In the genomic region with DNA sequence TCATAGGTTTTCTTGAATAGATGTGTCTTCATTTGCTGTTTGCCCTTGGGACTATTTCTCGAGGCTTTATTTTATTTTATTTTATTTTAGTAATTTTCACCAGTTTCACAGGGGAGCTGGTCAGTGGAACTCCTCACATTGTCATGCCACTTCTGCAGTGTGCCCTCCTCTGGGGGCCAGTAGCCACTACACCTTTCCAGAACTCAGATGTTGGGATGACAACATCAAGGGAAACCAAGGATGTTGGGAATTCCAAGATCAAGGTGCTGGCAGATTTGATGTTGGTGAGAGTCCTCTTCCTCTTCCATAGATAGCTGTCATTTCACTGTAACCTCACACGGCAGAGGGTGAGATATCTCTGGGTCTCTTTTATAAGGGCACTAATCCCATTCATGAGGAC, we compare ENCODE assay signal across 8 cellular contexts. TPM values are rescaled to one million over a fixed set of nuclear protein-coding genes. Genes with fewer than 3 reads are reported as not detected.
DNase-seq lines count a peak whose midpoint lies in the region; ATAC-seq and TF ChIP-seq lines count a peak whose summit lies in the region.

No MANE protein-coding gene starts in this region.

- peak; percentile 79 for TF ChIP-seq CTCF in H9 (conservative IDR thresholded peaks at IDR 0.05)

- H3K14ac ChIP-seq in H9 (ENCODE audit: insufficient read depth, low read length): no peak overlapping the region

- no peaks in the 10 kb centered on the region for H3K9me3 ChIP-seq in H9 (ENCODE audit: control insufficient read depth, low read depth, low read length)
- no peaks in the 10 kb centered on the region for H3K9me3 ChIP-seq in naive thymus-derived CD4-positive, alpha-beta T cell (ENCODE audit: control insufficient read depth in 2 of 3, low read length in 3 of 3)

- no peak overlapping the region for H3K9ac ChIP-seq in H9 (ENCODE audit: extremely low read depth, insufficient read length, low read length)

- no peak overlapping the region for H3K4me3 ChIP-seq in naive thymus-derived CD4-positive, alpha-beta T cell (ENCODE audit: low read length)

- no peak overlapping the region for H3K27ac Mint-ChIP-seq in H9
- no peak overlapping the region for H3K27ac Mint-ChIP-seq in stimulated activated naive B cell treated with anti-CD40 and anti-IgM and Interleukin-4, amounts not matched to agents 10 μg/mL and 1 μg/mL and 100 μg/mL, for 72 hours
- H3K27ac Mint-ChIP-seq in naive thymus-derived CD4-positive, alpha-beta T cell: no peak overlapping the region

- H4K8ac ChIP-seq in H9 (replicated peaks; ENCODE audit: insufficient read length, low read depth, low read length): no peak overlapping the region

- H3K36me3 Mint-ChIP-seq in H9 (ENCODE audit: insufficient read depth in 1 of 3, low read depth in 3 of 3): peaks cover 0 to 8% (median 6%) of the 10 kb centered on the region in 3 experiments; a peak in 3 of 7 replicates
- no peaks in the 10 kb centered on the region for H3K36me3 Mint-ChIP-seq in stimulated activated naive B cell treated with anti-CD40 and anti-IgM and Interleukin-4, amounts not matched to agents 10 μg/mL and 1 μg/mL and 100 μg/mL, for 72 hours
- no peaks in the 10 kb centered on the region for H3K36me3 Mint-ChIP-seq in naive thymus-derived CD4-positive, alpha-beta T cell

- no peaks in the 10 kb centered on the region for H4K20me1 ChIP-seq in H9 (ENCODE audit: control insufficient read depth, insufficient read depth, insufficient read length)

- H3K27me3 Mint-ChIP-seq in H9 (ENCODE audit: low read depth): peaks cover 17% of the 10 kb centered on the region
- H3K27me3 Mint-ChIP-seq in stimulated activated naive B cell treated with anti-CD40 and anti-IgM and Interleukin-4, amounts not matched to agents 10 μg/mL and 1 μg/mL and 100 μg/mL, for 72 hours: no peaks in the 10 kb centered on the region
- peaks cover 0 to 38% (median 5%) of the 10 kb centered on the region in 5 donors for H3K27me3 Mint-ChIP-seq in naive thymus-derived CD4-positive, alpha-beta T cell

- H2AK5ac ChIP-seq in H9 (ENCODE audit: insufficient read length, low read length): no peak overlapping the region

- no peaks in the 10 kb centered on the region for H3K79me1 ChIP-seq in H9 (ENCODE audit: insufficient read depth, low read depth, low read length, poor library complexity, severe bottlenecking)

- H2BK20ac ChIP-seq in H9 (ENCODE audit: low read depth, low read length, poor library complexity, severe bottlenecking): no peak overlapping the region

- no peak overlapping the region for H3K4me2 ChIP-seq in H9 (ENCODE audit: insufficient read depth, insufficient read length, low read length)

- POLR2A ChIA-PET in naive thymus-derived CD4-positive, alpha-beta T cell (lab: Charles Lee): no interaction called here

- no peak overlapping the region for H3K23ac ChIP-seq in H9 (ENCODE audit: insufficient read length, low read depth, low read length)

- no peaks in the 10 kb centered on the region for H3K27me3 ChIP-seq in H9 (ENCODE audit: insufficient read depth, low read length)
- no peaks in the 10 kb centered on the region for H3K27me3 ChIP-seq in naive thymus-derived CD4-positive, alpha-beta T cell (ENCODE audit: control insufficient read depth in 2 of 2, insufficient read depth in 2 of 2, low read length in 2 of 2)

- H3K27ac ChIP-seq in H9 (ENCODE audit: insufficient read length, low read depth, low read length): no peak overlapping the region
- no peak overlapping the region for H3K27ac ChIP-seq in naive thymus-derived CD4-positive, alpha-beta T cell (ENCODE audit: low read depth, low read length)

- CTCF ChIA-PET in naive thymus-derived CD4-positive, alpha-beta T cell (lab: Charles Lee): interaction anchor here (0.7 kb wide), 1 partner anchor 70 kb away, joined by 3 read pairs; no protein-coding TSS in a partner anchor

- H2BK120ac ChIP-seq in H9 (ENCODE audit: low read depth, low read length, poor library complexity, severe bottlenecking): no peak overlapping the region

- no peak overlapping the region for H3K4ac ChIP-seq in H9 (ENCODE audit: low read depth, low read length)

- H4K5ac ChIP-seq in H9 (ENCODE audit: insufficient read length, low read depth, low read length): no peak overlapping the region

- H3K4me1 ChIP-seq in H9 (ENCODE audit: insufficient read depth, low read length): no peaks in the 10 kb centered on the region
- H3K4me1 ChIP-seq in naive thymus-derived CD4-positive, alpha-beta T cell (ENCODE audit: control insufficient read depth in 2 of 2, insufficient read depth in 2 of 2, low read length in 2 of 2): no peaks in the 10 kb centered on the region

- no peak overlapping the region for H4K91ac ChIP-seq in H9 (ENCODE audit: insufficient read length, low read depth, low read length)

- ATAC-seq in stimulated activated naive B cell treated with anti-CD40 and anti-IgM and Interleukin-4, amounts not matched to agents 10 μg/mL and 1 μg/mL and 100 μg/mL, for 72 hours (replicated peaks): no peak
- no peak for ATAC-seq in GM21528 (IDR thresholded peaks at IDR 0.05; ENCODE audit: low FRiP score, unreplicated experiment)
- ATAC-seq in HG03378 (IDR thresholded peaks at IDR 0.05; ENCODE audit: unreplicated experiment): no peak
- no peak for ATAC-seq in naive thymus-derived CD4-positive, alpha-beta T cell

- no peak overlapping the region for H2BK12ac ChIP-seq in H9 (ENCODE audit: insufficient read length, low read depth, low read length)

- no CpG with 5 or more reads among the region's 2 CpGs for WGBS in H9 (ENCODE audit: extremely low coverage, insufficient read length, low lambda C conversion rate)

- no peak overlapping the region for H3K56ac ChIP-seq in H9 (ENCODE audit: insufficient read length, low read depth, low read length)

- H3K18ac ChIP-seq in H9 (ENCODE audit: insufficient read length, low read depth, low read length): no peak overlapping the region

- H3K4me3 Mint-ChIP-seq in H9: no peak overlapping the region
- no peak overlapping the region for H3K4me3 Mint-ChIP-seq in stimulated activated naive B cell treated with anti-CD40 and anti-IgM and Interleukin-4, amounts not matched to agents 10 μg/mL and 1 μg/mL and 100 μg/mL, for 72 hours
- no peak overlapping the region for H3K4me3 Mint-ChIP-seq in naive thymus-derived CD4-positive, alpha-beta T cell

- peak; percentile 63 for DNase-seq in ACHN
- no peak for DNase-seq in H9
- DNase-seq in amniotic epithelial cell (ENCODE audit: low read depth): peak; percentile 17
- DNase-seq in iPS-NIHi7 (ENCODE audit: extremely low spot score): peak; percentile 46
- no peak for DNase-seq in stimulated activated naive B cell treated with anti-CD40 and anti-IgM and Interleukin-4, amounts not matched to agents 10 μg/mL and 1 μg/mL and 100 μg/mL, for 72 hours
- DNase-seq in naive thymus-derived CD4-positive, alpha-beta T cell: no peak

- H3K36me3 ChIP-seq in naive thymus-derived CD4-positive, alpha-beta T cell (ENCODE audit: control insufficient read depth in 2 of 3, insufficient read depth in 3 of 3, low read length in 3 of 3): no peaks in the 10 kb centered on the region

- intact Hi-C loops in naive thymus-derived CD4-positive, alpha-beta T cell (cut with micrococcal nuclease): loop anchor here in 1 of 2 donors (1.0 kb wide), 3 partner anchors 94 to 249 kb away; partner anchors contain the start of gene SLC41A1

- in situ Hi-C loops in ACHN (cut with HindIII; ENCODE audit: low pct_ligation_motif_present, low pct_unique_long_range_greater_than_20kb, low sequenced_read_pairs): no loop called here

- no peak overlapping the region for H3T11ph ChIP-seq in H9 (ENCODE audit: low read length)

- no peak overlapping the region for H2BK15ac ChIP-seq in H9 (ENCODE audit: low read depth, low read length)

- H3K23me2 ChIP-seq in H9 (ENCODE audit: insufficient read length, low read depth, low read length, poor library complexity, severe bottlenecking): no peaks in the 10 kb centered on the region

- H3K79me2 ChIP-seq in H9 (ENCODE audit: insufficient read depth, low read length): no peaks in the 10 kb centered on the region

- H2BK5ac ChIP-seq in H9 (ENCODE audit: insufficient read length, low read length): no peak overlapping the region

- H2AFZ ChIP-seq in H9 (ENCODE audit: low read length): no peak overlapping the region

- H3K4me1 Mint-ChIP-seq in H9: peaks cover 5 to 6% of the 10 kb centered on the region in 2 experiments; a peak in 3 of 4 replicates
- H3K4me1 Mint-ChIP-seq in stimulated activated naive B cell treated with anti-CD40 and anti-IgM and Interleukin-4, amounts not matched to agents 10 μg/mL and 1 μg/mL and 100 μg/mL, for 72 hours: peaks cover 2 to 8% of the 10 kb centered on the region in 2 donors
- H3K4me1 Mint-ChIP-seq in naive thymus-derived CD4-positive, alpha-beta T cell: no peaks in the 10 kb centered on the region

- peaks cover 20 to 24% of the 10 kb centered on the region in 2 experiments for H3K9me3 Mint-ChIP-seq in H9
- no peaks in the 10 kb centered on the region for H3K9me3 Mint-ChIP-seq in stimulated activated naive B cell treated with anti-CD40 and anti-IgM and Interleukin-4, amounts not matched to agents 10 μg/mL and 1 μg/mL and 100 μg/mL, for 72 hours
- peaks cover 0 to 20% (median 2%) of the 10 kb centered on the region in 11 donors for H3K9me3 Mint-ChIP-seq in naive thymus-derived CD4-positive, alpha-beta T cell

RNA-seq across cellular contexts. Expression of gene SLC26A9, which starts 35.5 kb away (rescaled TPM):
- total RNA-seq in H9 (2021): not detected in 2 replicates
- not detected for total RNA-seq in naive thymus-derived CD4-positive, alpha-beta T cell
- polyA plus RNA-seq in naive thymus-derived CD4-positive, alpha-beta T cell: not detected

RNA-seq across cellular contexts. Expression of gene PM20D1, which starts 57.9 kb away (rescaled TPM):
- not detected in 2 replicates for total RNA-seq in H9 (2021)
- 1 to 10 TPM in 4 of 5 experiments, under 1 TPM in 1; 0.92 to 2.7 (median 1.9) TPM for total RNA-seq in naive thymus-derived CD4-positive, alpha-beta T cell
- polyA plus RNA-seq in naive thymus-derived CD4-positive, alpha-beta T cell: 1 to 10 TPM; 1.6 to 2.2 TPM

Comparison
In these comparisons a context has a peak if more than half of its experiments do, and no peak if none do; other contexts are left out.
1. DNase-seq: peak in ACHN (single experiment), amniotic epithelial cell (single experiment) and iPS-NIHi7 (single experiment); none in H9 (single experiment), stimulated activated naive B cell treated with anti-CD40 and anti-IgM and Interleukin-4, amounts not matched to agents 10 μg/mL and 1 μg/mL and 100 μg/mL, for 72 hours (single experiment) and naive thymus-derived CD4-positive, alpha-beta T cell (0 of 9).